In genomic region chr7:139772837-139773236, GRCh38 we compare ENCODE assay signal across 15 cellular contexts. TPM values are rescaled to one million over a fixed set of nuclear protein-coding genes. Genes with fewer than 3 reads are reported as not detected.
A peak's percentile ranks its signal among the peaks of the same experiment; 100 is the strongest.
DNase-seq lines count a peak whose midpoint lies in the region; ATAC-seq and TF ChIP-seq lines count a peak whose summit lies in the region.
"Had no signal": no experiment of that assay in that cellular context is flagged by ENCODE, and none has a peak within 500 bp of the region (broad histone marks: within the 10 kb centered on the region; RNA-seq: fewer than 3 reads in every experiment).

No MANE protein-coding gene starts in this region.

- peaks cover 73% of the 10 kb centered on the region for H3K4me1 ChIP-seq in skeletal muscle satellite cell (ENCODE audit: control insufficient read depth, insufficient read depth, low read length)

- no peaks in the 10 kb centered on the region for H3K27me3 Mint-ChIP-seq in chondrocyte (ENCODE audit: low read depth)

- TF ChIP-seq POLR2A in NB4 (IDR thresholded peaks at IDR 0.05; ENCODE audit: extremely low read depth, insufficient read length), result no peak

- H3K4me3 Mint-ChIP-seq in chondrocyte (ENCODE audit: unreplicated experiment), result no peak overlapping the region

- H3K9me3 Mint-ChIP-seq in chondrocyte (ENCODE audit: low read depth), result no peaks in the 10 kb centered on the region
- H3K9me3 Mint-ChIP-seq: activated T-helper 2 cell treated with anti-CD3 and anti-CD28 coated beads, Interferon-gamma antibody, Interleukin-2, Interleukin-4, amounts not matched to agents 10 μg/mL and 5 μg/mL and 100 μg/mL, durations not matched to agents 14 hours and 24 hours and 36 hours had no signal

- no peaks in the 10 kb centered on the region for H3K9me3 ChIP-seq in skeletal muscle satellite cell (replicated peaks; ENCODE audit: low read length)
- H3K9me3 ChIP-seq: gastrocnemius medialis, left ventricle myocardium inferior had no signal

- H3K4me1 Mint-ChIP-seq in chondrocyte (ENCODE audit: low read depth), result peaks cover 78% of the 10 kb centered on the region

- peak overlapping the region; percentile 39 for H3K27ac Mint-ChIP-seq in chondrocyte (ENCODE audit: unreplicated experiment)

- TF ChIP-seq CTCF in GM06990 (IDR thresholded peaks at IDR 0.05; ENCODE audit: insufficient read depth, low read length, poor library complexity, severe bottlenecking) (no peak), NB4 (IDR thresholded peaks at IDR 0.05; ENCODE audit: low read depth, low read length) (no peak), chondrocyte (IDR thresholded peaks at IDR 0.05) (no peak)

- H3K27me3 ChIP-seq in GM06990 (replicated peaks; ENCODE audit: control insufficient read depth, insufficient read depth, low read length), result no peaks in the 10 kb centered on the region
- H3K27me3 ChIP-seq in skeletal muscle satellite cell (ENCODE audit: control insufficient read depth, insufficient read depth, low read length), result no peaks in the 10 kb centered on the region
- H3K27me3 ChIP-seq: gastrocnemius medialis had no signal

- ATAC-seq in GM18867 (IDR thresholded peaks at IDR 0.05; ENCODE audit: unreplicated experiment), result no peak
- ATAC-seq: gastrocnemius medialis, Right ventricle myocardium inferior had no signal

- no peak for DNase-seq in GM06990 (ENCODE audit: extremely low read depth, insufficient read length)
- peak; percentile 40 for DNase-seq in NB4 (ENCODE audit: low read depth)
- no peak for DNase-seq in chondrocyte (ENCODE audit: low spot score)
- DNase-seq in NCI-H1436 treated with DMSO at 0.1 percent for 48 hours (lab: John Stamatoyannopoulos, UW), result no peak
- DNase-seq in NCI-H1048 (lab: John Stamatoyannopoulos, UW), result no peak
- DNase-seq: aorta, gastrocnemius medialis, left ventricle myocardium inferior, NCI-H1930, NCI-H774 had no signal

- H3K36me3 ChIP-seq in GM06990 (ENCODE audit: control insufficient read depth, insufficient read depth, low read length) (peaks cover 6% of the 10 kb centered on the region), skeletal muscle satellite cell (ENCODE audit: insufficient read depth, low read length) (peaks cover 67% of the 10 kb centered on the region)

- peaks cover 6% of the 10 kb centered on the region for H3K36me3 Mint-ChIP-seq in chondrocyte (ENCODE audit: low read depth)
- H3K36me3 Mint-ChIP-seq: CD4-positive, CD25-positive, alpha-beta regulatory T cell had no signal

- peak overlapping the region; percentile 98 for H3K9ac ChIP-seq in skeletal muscle satellite cell (ENCODE audit: low read depth, low read length)

- H3K4me3 ChIP-seq in GM06990 (replicated peaks; ENCODE audit: low read depth, low read length), result peak overlapping the region; percentile 8; the same call in 1 of the 2 replicates
- H3K4me3 ChIP-seq in NB4 (ENCODE audit: low read depth, low read length), result no peak overlapping the region
- H3K4me3 ChIP-seq in skeletal muscle satellite cell (ENCODE audit: low read length), result peak overlapping the region; percentile 23
- H3K4me3 ChIP-seq: gastrocnemius medialis, left ventricle myocardium inferior had no signal

- peak overlapping the region; percentile 72 for H3K4me2 ChIP-seq in skeletal muscle satellite cell (ENCODE audit: low read length)

RNA-seq across cellular contexts. Expression of gene HIPK2, which starts 5.0 kb away (rescaled TPM):
- 71.2 to 75.6 TPM (median 72.3 TPM) in 3 replicates for total RNA-seq in chondrocyte
- 45.4 and 46.1 TPM in 2 replicates for total RNA-seq in skeletal muscle satellite cell (2012; rRNA removed)

RNA-seq across cellular contexts. Expression of gene TBXAS1, which starts 56.2 kb away (rescaled TPM):
- 2.4 to 4.7 TPM (median 2.5 TPM) in 3 replicates for total RNA-seq in chondrocyte
- total RNA-seq in skeletal muscle satellite cell (2012; rRNA removed), result 3.3 and 4.8 TPM in 2 replicates
